Comparison of ENCODE assay signal across 8 cellular contexts in the genomic region with DNA sequence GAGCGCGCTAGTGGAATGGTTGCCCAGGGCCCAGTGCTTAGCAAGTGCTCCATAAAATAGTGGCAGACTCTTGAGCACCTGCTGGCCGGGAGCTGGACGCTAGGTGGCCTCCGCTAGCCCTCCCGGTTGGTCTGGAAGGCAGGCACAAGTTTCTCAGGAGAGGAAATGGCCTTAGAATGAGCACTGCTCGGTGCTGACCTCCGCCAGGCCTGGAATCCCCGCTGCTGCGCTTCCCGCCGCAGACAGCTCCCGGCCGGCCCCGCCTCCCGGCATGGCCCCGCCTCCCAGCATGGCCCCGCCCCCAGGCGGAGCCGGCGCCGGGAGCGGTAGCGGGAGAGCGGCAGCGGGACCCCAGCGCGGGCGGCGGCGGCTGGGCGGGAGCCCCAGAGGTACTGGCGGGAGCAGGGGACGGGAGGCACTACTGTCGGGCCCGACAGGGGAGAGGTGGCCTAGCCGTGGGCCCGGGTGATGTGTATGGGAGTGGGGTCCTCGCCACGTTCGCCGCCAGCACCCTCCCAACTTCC.
A peak's percentile ranks its signal among the peaks of the same experiment; 100 is the strongest.
DNase-seq lines count a peak whose midpoint lies in the region; ATAC-seq and TF ChIP-seq lines count a peak whose summit lies in the region.

A gene with protein sequence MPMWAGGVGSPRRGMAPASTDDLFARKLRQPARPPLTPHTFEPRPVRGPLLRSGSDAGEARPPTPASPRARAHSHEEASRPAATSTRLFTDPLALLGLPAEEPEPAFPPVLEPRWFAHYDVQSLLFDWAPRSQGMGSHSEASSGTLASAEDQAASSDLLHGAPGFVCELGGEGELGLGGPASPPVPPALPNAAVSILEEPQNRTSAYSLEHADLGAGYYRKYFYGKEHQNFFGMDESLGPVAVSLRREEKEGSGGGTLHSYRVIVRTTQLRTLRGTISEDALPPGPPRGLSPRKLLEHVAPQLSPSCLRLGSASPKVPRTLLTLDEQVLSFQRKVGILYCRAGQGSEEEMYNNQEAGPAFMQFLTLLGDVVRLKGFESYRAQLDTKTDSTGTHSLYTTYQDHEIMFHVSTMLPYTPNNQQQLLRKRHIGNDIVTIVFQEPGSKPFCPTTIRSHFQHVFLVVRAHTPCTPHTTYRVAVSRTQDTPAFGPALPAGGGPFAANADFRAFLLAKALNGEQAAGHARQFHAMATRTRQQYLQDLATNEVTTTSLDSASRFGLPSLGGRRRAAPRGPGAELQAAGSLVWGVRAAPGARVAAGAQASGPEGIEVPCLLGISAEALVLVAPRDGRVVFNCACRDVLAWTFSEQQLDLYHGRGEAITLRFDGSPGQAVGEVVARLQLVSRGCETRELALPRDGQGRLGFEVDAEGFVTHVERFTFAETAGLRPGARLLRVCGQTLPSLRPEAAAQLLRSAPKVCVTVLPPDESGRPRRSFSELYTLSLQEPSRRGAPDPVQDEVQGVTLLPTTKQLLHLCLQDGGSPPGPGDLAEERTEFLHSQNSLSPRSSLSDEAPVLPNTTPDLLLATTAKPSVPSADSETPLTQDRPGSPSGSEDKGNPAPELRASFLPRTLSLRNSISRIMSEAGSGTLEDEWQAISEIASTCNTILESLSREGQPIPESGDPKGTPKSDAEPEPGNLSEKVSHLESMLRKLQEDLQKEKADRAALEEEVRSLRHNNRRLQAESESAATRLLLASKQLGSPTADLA (plus strand): TSS at position 308 of the 524 bp plus-strand sequence. CDS start 2,821 bp downstream, outside the sequence.

- H3K9me3 ChIP-seq in OCI-LY1 (ENCODE audit: low read length), result no peaks in the 10 kb centered on the region

- H3K4me3 ChIP-seq in OCI-LY1 (ENCODE audit: low read depth, low read length, poor library complexity, severe bottlenecking), result peak within 1 kb of the TSS; percentile 88

- no peaks in the 10 kb centered on the region for H3K79me2 ChIP-seq in OCI-LY1 (ENCODE audit: insufficient read depth, low read length)

- peak within 1 kb of the TSS; percentile 93 for H3K4me2 ChIP-seq in OCI-LY1 (ENCODE audit: low read length)

- no peak within 1 kb of the TSS for H2AFZ ChIP-seq in OCI-LY1 (ENCODE audit: low read length)

- in situ Hi-C loops in GM13976 (cut with MboI; ENCODE audit: low sequenced_read_pairs, unreplicated experiment), result no loop called here

- DNase-seq in GM13976 (ENCODE audit: low spot score), result peak; percentile 92
- peak; percentile 70 for DNase-seq in activated T-cell treated with anti-CD3 and anti-CD28 coated beads for 24 hours (ENCODE audit: low read depth)
- DNase-seq in epidermal melanocyte (ENCODE audit: insufficient read length, low spot score), result peak; percentile 65
- peak; percentile 79 for DNase-seq in midbrain (lab: John Stamatoyannopoulos, UW)
- DNase-seq in stimulated activated CD8-positive, alpha-beta memory T cell treated with anti-CD3 and anti-CD28 coated beads, Interleukin-2, amount 100 ng/mL, for 48 hours (ENCODE audit: low read depth in 2 of 2), result peak; percentile 70 to 73

- no peaks in the 10 kb centered on the region for H3K9me2 ChIP-seq in OCI-LY1 (ENCODE audit: low read depth, low read length)

- peak within 1 kb of the TSS; percentile 76 for H3K27ac ChIP-seq in 22Rv1
- H3K27ac ChIP-seq in OCI-LY1 (ENCODE audit: low read depth, low read length, poor library complexity, severe bottlenecking), result peak within 1 kb of the TSS; percentile 97

- ATAC-seq in HG03097 (IDR thresholded peaks at IDR 0.05; ENCODE audit: low FRiP score, unreplicated experiment), result peak; percentile 30

- TF ChIP-seq CTCF in 22Rv1 (IDR thresholded peaks at IDR 0.05) (peak; percentile 42), GM13976 (IDR thresholded peaks at IDR 0.05; ENCODE audit: borderline replicate concordance, control extremely low read depth, extremely low read depth, insufficient read depth, missing control alignments) (peak; percentile 36), OCI-LY1 (IDR thresholded peaks at IDR 0.05; ENCODE audit: low read length) (peak; percentile 15; the same call in 1 of the 2 replicates)

- H3K4me1 ChIP-seq in OCI-LY1 (ENCODE audit: insufficient read depth, low read length, severe bottlenecking), result peaks cover 37% of the 10 kb centered on the region

- H4K20me1 ChIP-seq in OCI-LY1 (ENCODE audit: insufficient read depth, low read length), result no peaks in the 10 kb centered on the region

- H3K27me3 ChIP-seq in OCI-LY1 (ENCODE audit: insufficient read depth, low read length), result no peaks in the 10 kb centered on the region

- H3K9ac ChIP-seq in OCI-LY1 (ENCODE audit: low read length), result peak within 1 kb of the TSS; percentile 95

- peaks cover 49% of the 10 kb centered on the region for H3K36me3 ChIP-seq in OCI-LY1 (ENCODE audit: insufficient read depth, low read length)

- no peaks in the 10 kb centered on the region for H3F3A ChIP-seq in OCI-LY1 (ENCODE audit: insufficient read depth, low read length)

Comparison
In these comparisons a context has a peak if more than half of its experiments do, and no peak if none do; other contexts are left out.
1. Peak in every context shown above with its lines: DNase-seq, ATAC-seq, H3K4me3 ChIP-seq and H3K27ac ChIP-seq.